Comparison of ENCODE assay signal across 8 cellular contexts in genomic region chr3:117036259-117036799, GRCh38.
DNase-seq lines count a peak whose midpoint lies in the region; ATAC-seq and TF ChIP-seq lines count a peak whose summit lies in the region.

No MANE protein-coding gene starts in this region.

- H3K9me3 Mint-ChIP-seq in effector memory CD8-positive, alpha-beta T cell: peaks cover 4 to 15% of the 10 kb centered on the region in 2 donors
- H3K9me3 Mint-ChIP-seq in neural progenitor cell: peaks cover 19% of the 10 kb centered on the region
- H3K9me3 Mint-ChIP-seq in T-helper 2 cell treated with Interferon-gamma antibody and Interleukin-4, amounts not matched to agents 5 μg/mL and 100 μg/mL, for 36 hours: no peaks in the 10 kb centered on the region

- H3K4me1 ChIP-seq in neural progenitor cell: peaks cover 21% of the 10 kb centered on the region

- H3K9ac ChIP-seq in neural progenitor cell: no peak overlapping the region

- peak; percentile 16 for ATAC-seq in effector memory CD8-positive, alpha-beta T cell (replicated peaks)
- ATAC-seq in HG02610 (IDR thresholded peaks at IDR 0.05; ENCODE audit: unreplicated experiment) (no peak), HG03280 (IDR thresholded peaks at IDR 0.05; ENCODE audit: unreplicated experiment) (no peak)

- no peaks in the 10 kb centered on the region for H3K36me3 Mint-ChIP-seq in effector memory CD8-positive, alpha-beta T cell (ENCODE audit: insufficient read depth)
- no peaks in the 10 kb centered on the region for H3K36me3 Mint-ChIP-seq in neural progenitor cell
- no peaks in the 10 kb centered on the region for H3K36me3 Mint-ChIP-seq in T-helper 2 cell treated with Interferon-gamma antibody and Interleukin-4, amounts not matched to agents 5 μg/mL and 100 μg/mL, for 36 hours (ENCODE audit: low read depth)

- in situ Hi-C loops in KBM-7 (cut with MboI; ENCODE audit: low pct_unique_long_range_greater_than_20kb, low sequenced_read_pairs): no loop called here

- peak overlapping the region; percentile 33 for H3K27ac ChIP-seq in neural progenitor cell

- no peaks in the 10 kb centered on the region for H3K79me2 ChIP-seq in neural progenitor cell (ENCODE audit: low read depth)

- H3K27ac Mint-ChIP-seq in effector memory CD8-positive, alpha-beta T cell: no peak overlapping the region
- H3K27ac Mint-ChIP-seq in neural progenitor cell: peak overlapping the region; percentile 31
- H3K27ac Mint-ChIP-seq in T-helper 2 cell treated with Interferon-gamma antibody and Interleukin-4, amounts not matched to agents 5 μg/mL and 100 μg/mL, for 36 hours: no peak overlapping the region

- no peaks in the 10 kb centered on the region for H4K20me1 ChIP-seq in neural progenitor cell (ENCODE audit: low read depth)

- no peak for TF ChIP-seq CTCF in neural progenitor cell (IDR thresholded peaks at IDR 0.05)

- H2AFZ ChIP-seq in neural progenitor cell (replicated peaks): no peak overlapping the region

- no peaks in the 10 kb centered on the region for H3K27me3 ChIP-seq in neural progenitor cell

- no peaks in the 10 kb centered on the region for H3K27me3 Mint-ChIP-seq in effector memory CD8-positive, alpha-beta T cell
- H3K27me3 Mint-ChIP-seq in neural progenitor cell (ENCODE audit: insufficient read depth, low read depth): no peaks in the 10 kb centered on the region
- H3K27me3 Mint-ChIP-seq in T-helper 2 cell treated with Interferon-gamma antibody and Interleukin-4, amounts not matched to agents 5 μg/mL and 100 μg/mL, for 36 hours (ENCODE audit: low read depth): no peaks in the 10 kb centered on the region

- H3K9me3 ChIP-seq in neural progenitor cell (ENCODE audit: low read depth): peaks cover 6% of the 10 kb centered on the region

- no peak overlapping the region for H3K4me3 ChIP-seq in neural progenitor cell

- H3K36me3 ChIP-seq in neural progenitor cell: no peaks in the 10 kb centered on the region

- H3K4me2 ChIP-seq in neural progenitor cell: peak overlapping the region; percentile 33

- no peak overlapping the region for H3K4me3 Mint-ChIP-seq in effector memory CD8-positive, alpha-beta T cell
- peak overlapping the region; percentile 69 for H3K4me3 Mint-ChIP-seq in neural progenitor cell
- no peak overlapping the region for H3K4me3 Mint-ChIP-seq in T-helper 2 cell treated with Interferon-gamma antibody and Interleukin-4, amounts not matched to agents 5 μg/mL and 100 μg/mL, for 36 hours

- no peaks in the 10 kb centered on the region for H3K4me1 Mint-ChIP-seq in effector memory CD8-positive, alpha-beta T cell (ENCODE audit: low read depth in 2 of 2)
- peaks cover 27% of the 10 kb centered on the region for H3K4me1 Mint-ChIP-seq in neural progenitor cell
- no peaks in the 10 kb centered on the region for H3K4me1 Mint-ChIP-seq in T-helper 2 cell treated with Interferon-gamma antibody and Interleukin-4, amounts not matched to agents 5 μg/mL and 100 μg/mL, for 36 hours (ENCODE audit: low read depth)

- DNase-seq in COLO829 (ENCODE audit: low spot score) (peak; percentile 28), KBM-7 (peak; percentile 80), neural progenitor cell (ENCODE audit: low spot score) (no peak), 8988T (no peak)
- DNase-seq in effector memory CD8-positive, alpha-beta T cell: no peak
- DNase-seq in T-helper 2 cell treated with Interferon-gamma antibody and Interleukin-4, amounts not matched to agents 5 μg/mL and 100 μg/mL, for 36 hours (ENCODE audit: low spot score): no peak

- peaks cover 11% of the 10 kb centered on the region for H3F3A ChIP-seq in neural progenitor cell (ENCODE audit: low read depth)

Comparison
In these comparisons a context has a peak if more than half of its experiments do, and no peak if none do; other contexts are left out.
1. DNase-seq: peak in COLO829 (single experiment) and KBM-7 (single experiment); none in effector memory CD8-positive, alpha-beta T cell (0 of 3), neural progenitor cell (single experiment), 8988T (single experiment) and T-helper 2 cell treated with Interferon-gamma antibody and Interleukin-4, amounts not matched to agents 5 μg/mL and 100 μg/mL, for 36 hours (single experiment).